Comparison of ENCODE assay signal across 9 cellular contexts in genomic region chrX:86171366-86171765, GRCh38. TPM values are rescaled to one million over a fixed set of nuclear protein-coding genes. Genes with fewer than 3 reads are reported as not detected.
DNase-seq lines count a peak whose midpoint lies in the region; ATAC-seq, FAIRE-seq and TF ChIP-seq lines count a peak whose summit lies in the region.
"Had no signal": no experiment of that assay in that cellular context is flagged by ENCODE, and none has a peak within 500 bp of the region (broad histone marks: within the 10 kb centered on the region; RNA-seq: fewer than 3 reads in every experiment).

No MANE protein-coding gene starts in this region.

- no peak overlapping the region for H3K4me2 ChIP-seq in HepG2 (ENCODE audit: low read depth, low read length)

- H3K4me3 ChIP-seq in GM06990 (replicated peaks; ENCODE audit: low read depth, low read length) (no peak overlapping the region), RWPE2 (ENCODE audit: severe bottlenecking) (no peak overlapping the region), HepG2 (replicated peaks in 1 of 3; ENCODE audit: insufficient read depth in 1 of 3, low read depth in 2 of 3, low read length in 3 of 3) (no peak overlapping the region)

- H4K20me1 ChIP-seq in HepG2 (ENCODE audit: insufficient read depth, low read length): no peaks in the 10 kb centered on the region

- POLR2A ChIA-PET in HepG2 (lab: Yijun Ruan, JAX): no interaction called here

- H2AFZ ChIP-seq in HepG2 (ENCODE audit: low read length): no peak overlapping the region

- FAIRE-seq in HepG2 (lab: Jason Lieb, UNC) (peak; percentile 64), D721Med (lab: Jason Lieb, UNC) (no peak)

- no peak for ATAC-seq in RWPE2 (ENCODE audit: low read depth)
- peak; percentile 87 for ATAC-seq in HepG2
- no peak for ATAC-seq in HG02938 (IDR thresholded peaks at IDR 0.05; ENCODE audit: unreplicated experiment)

- no peak for TF ChIP-seq POLR2A in HepG2 (IDR thresholded peaks at IDR 0.05; ENCODE audit: insufficient read depth in 1 of 2, low read depth in 2 of 2, low read length in 2 of 2)

- no peak for TF ChIP-seq EP300 in HepG2 (IDR thresholded peaks at IDR 0.05; ENCODE audit: low read depth in 2 of 2, low read length in 2 of 2)
- TF ChIP-seq EP300 in HepG2 (CRISPR knock-in tag; IDR thresholded peaks at IDR 0.05; ENCODE audit: borderline replicate concordance): no peak

- DNase-seq in GM06990 (ENCODE audit: extremely low read depth, insufficient read length) (no peak), HCEC 1CT (peak; percentile 39), RWPE2 (ENCODE audit: low spot score) (no peak), HepG2 (ENCODE audit: low spot score) (peak; percentile 35), NCI-H2107 treated with DMSO at 0.1 percent for 48 hours (lab: John Stamatoyannopoulos, UW; ENCODE audit: unreplicated experiment) (no peak), NCI-H226 (no peak), D721Med (ENCODE audit: insufficient read length, low spot score) (no peak)
- DNase-seq: stimulated activated CD4-positive, alpha-beta T cell treated with anti-CD3 and anti-CD28 coated beads, Interleukin-15, amount 100 ng/mL, for 24 hours had no signal

- no CpG with 5 or more reads among the region's 3 CpGs for WGBS in HepG2 (ENCODE audit: low lambda C conversion rate)

- H3K27ac ChIP-seq in RWPE2 (ENCODE audit: poor library complexity, severe bottlenecking): no peak overlapping the region
- H3K27ac ChIP-seq in HepG2 (ENCODE audit: extremely low read length, insufficient read depth, low read length): no peak overlapping the region

- no peaks in the 10 kb centered on the region for H3K4me1 ChIP-seq in RWPE2 (ENCODE audit: insufficient read depth, poor library complexity, severe bottlenecking)
- H3K4me1 ChIP-seq in HepG2 (ENCODE audit: insufficient read depth, low read length): no peaks in the 10 kb centered on the region

- no peak overlapping the region for H3K9ac ChIP-seq in HepG2 (ENCODE audit: insufficient read depth, low read depth, low read length)

- H3K27me3 ChIP-seq in GM06990 (replicated peaks; ENCODE audit: control insufficient read depth, insufficient read depth, low read length): no peaks in the 10 kb centered on the region
- H3K27me3 ChIP-seq in RWPE2 (ENCODE audit: insufficient read depth, poor library complexity, severe bottlenecking): no peaks in the 10 kb centered on the region
- no peaks in the 10 kb centered on the region for H3K27me3 ChIP-seq in HepG2 (ENCODE audit: control insufficient read depth in 1 of 2, insufficient read depth in 2 of 2, low read length in 2 of 2)

- TF ChIP-seq RAD21 in HepG2 (CRISPR knock-in tag; IDR thresholded peaks at IDR 0.05): no peak

- no TSS peak for BruUV-seq in HepG2 (replicated peaks; lab: Mats Ljungman, UMichigan)

- no peaks in the 10 kb centered on the region for H3K79me2 ChIP-seq in HepG2 (ENCODE audit: insufficient read depth, low read length)

- intact Hi-C loops in HepG2 (cut with micrococcal nuclease; ENCODE audit: unreplicated experiment): loop anchor here (1.0 to 5.0 kb wide), 2 partner anchors 320 to 559 kb away; no protein-coding TSS in a partner anchor

- CTCF ChIA-PET in HepG2 (lab: Yijun Ruan, JAX; ENCODE audit: low intra/inter-chr PET ratio, low total read pairs): no interaction called here

- H3K36me3 ChIP-seq in GM06990 (ENCODE audit: control insufficient read depth, insufficient read depth, low read length) (no peaks in the 10 kb centered on the region), RWPE2 (ENCODE audit: low read depth) (no peaks in the 10 kb centered on the region), HepG2 (replicated peaks in 1 of 2; ENCODE audit: control insufficient read depth in 1 of 2, insufficient read depth in 2 of 2, low read length in 2 of 2) (no peaks in the 10 kb centered on the region)

- in situ Hi-C loops in HepG2 (cut with HindIII; ENCODE audit: extremely low pct_ligation_motif_present, low pct_unique_long_range_greater_than_20kb): no loop called here

- TF ChIP-seq CTCF in GM06990 (IDR thresholded peaks at IDR 0.05; ENCODE audit: insufficient read depth, low read length, poor library complexity, severe bottlenecking) (peak; percentile 54), RWPE2 (IDR thresholded peaks at IDR 0.05; ENCODE audit: poor library complexity, severe bottlenecking) (peak; percentile 25), HepG2 (CRISPR knock-in tag; IDR thresholded peaks at IDR 0.05) (peak; percentile 70), D721Med (IDR thresholded peaks at IDR 0.05; ENCODE audit: insufficient read depth, missing control alignments) (no peak)

- no peaks in the 10 kb centered on the region for H3K9me3 ChIP-seq in RWPE2 (ENCODE audit: severe bottlenecking)
- no peaks in the 10 kb centered on the region for H3K9me3 ChIP-seq in HepG2 (ENCODE audit: low read length)

TF ChIP-seq in HepG2, 621 proteins besides CTCF, POLR2A, EP300 and RAD21:
- TF ChIP-seq ZNF280D (CRISPR knock-in tag; IDR thresholded peaks at IDR 0.05) (no peak), CREM (IDR thresholded peaks at IDR 0.05) (no peak), CREM (CRISPR knock-in tag; IDR thresholded peaks at IDR 0.05) (no peak), CENPT (CRISPR knock-in tag; IDR thresholded peaks at IDR 0.05; ENCODE audit: low read depth) (no peak), GFI1 (CRISPR knock-in tag; IDR thresholded peaks at IDR 0.05; ENCODE audit: borderline replicate concordance) (peak; percentile 69), SMC3 (IDR thresholded peaks at IDR 0.05; ENCODE audit: low read length) (peak; percentile 4; the same call in 1 of the 2 replicates), TFAP4 (IDR thresholded peaks at IDR 0.05; ENCODE audit: borderline replicate concordance, low read depth) (peak; percentile 60), STAG1 (CRISPR knock-in tag; IDR thresholded peaks at IDR 0.05) (peak; percentile 64)

RNA-seq across cellular contexts. Expression of gene DACH2, which starts 23.1 kb away (rescaled TPM):
- not detected in 2 replicates for total RNA-seq in HepG2 (2016; rRNA removed; fragmentation: Illumina TruSeq; extraction: Trizol)
- total RNA-seq in HepG2 (2016; cell fraction: cytosol; rRNA removed; fragmentation: Illumina TruSeq; extraction: Trizol; ENCODE audit: low read depth): not detected in 2 replicates
- not detected in 2 replicates for total RNA-seq in HepG2 (2016; cell fraction: insoluble cytoplasmic fraction; rRNA removed; fragmentation: Illumina TruSeq; extraction: Trizol)
- total RNA-seq in HepG2 (2016; cell fraction: membrane; rRNA removed; fragmentation: Illumina TruSeq; extraction: Trizol): not detected in 2 replicates
- total RNA-seq in HepG2 (2016; cell fraction: nucleus; rRNA removed; fragmentation: Illumina TruSeq; extraction: Trizol): not detected in 2 replicates
- polyA plus RNA-seq in HepG2 (2011; rRNA removed): not detected in 2 replicates
- polyA plus RNA-seq in HepG2 (2011; cell fraction: cytosol; rRNA removed): not detected in 2 replicates
- not detected in 2 replicates for polyA plus RNA-seq in HepG2 (2011; cell fraction: nucleus; rRNA removed)
- polyA plus RNA-seq in HepG2 (2012): not detected in 2 replicates
- polyA plus RNA-seq in HepG2 (2016; cell fraction: cytosol; fragmentation: Illumina TruSeq; extraction: Trizol; ENCODE audit: low read depth): not detected in 2 replicates
- not detected in 2 replicates for polyA plus RNA-seq in HepG2 (2016; cell fraction: insoluble cytoplasmic fraction; fragmentation: Illumina TruSeq; extraction: Trizol; ENCODE audit: low read depth)
- not detected in 2 replicates for polyA plus RNA-seq in HepG2 (2016; cell fraction: membrane; fragmentation: Illumina TruSeq; extraction: Trizol; ENCODE audit: low read depth)
- not detected in 2 replicates for polyA plus RNA-seq in HepG2 (2016; cell fraction: nucleus; fragmentation: Illumina TruSeq; extraction: Trizol; ENCODE audit: insufficient read depth, low read depth)
- not detected in 2 replicates for polyA minus RNA-seq in HepG2 (2011; rRNA and poly(A)+ RNA removed; ENCODE audit: low replicate concordance)
- not detected in 2 replicates for polyA minus RNA-seq in HepG2 (2011; cell fraction: cytosol; rRNA and poly(A)+ RNA removed)
- 0.26 TPM in 1 of 2 replicates, not detected in the other for polyA minus RNA-seq in HepG2 (2011; cell fraction: nucleus; rRNA and poly(A)+ RNA removed)

Comparison
In these comparisons a context has a peak if more than half of its experiments do, and no peak if none do; other contexts are left out.
1. DNase-seq: peak in HCEC 1CT (single experiment) and HepG2 (single experiment); none in GM06990 (single experiment), RWPE2 (single experiment), NCI-H2107 treated with DMSO at 0.1 percent for 48 hours (single experiment), NCI-H226 (single experiment) and D721Med (single experiment).